ENCODE assay signal across 20 cellular contexts in the genomic region with DNA sequence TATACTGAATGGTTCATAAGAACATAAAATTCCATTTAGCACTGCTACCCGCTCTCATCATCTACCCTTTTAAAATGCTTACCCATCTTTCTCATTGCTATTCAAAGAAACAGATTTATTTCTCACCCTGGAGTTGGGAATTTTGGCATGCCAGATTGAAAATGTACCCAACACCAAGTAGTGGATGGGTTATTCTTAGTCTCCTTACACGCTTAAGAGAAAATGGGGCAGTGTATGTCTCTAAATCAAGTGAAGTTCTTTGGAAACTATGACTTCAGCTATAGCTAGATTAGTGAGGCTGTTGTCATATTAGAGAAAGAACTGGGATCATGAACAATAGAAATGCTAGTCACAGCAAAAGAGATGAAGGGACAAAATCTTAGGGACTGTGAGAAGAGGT. TPM values are rescaled to one million over a fixed set of nuclear protein-coding genes. Genes with fewer than 3 reads are reported as not detected.
DNase-seq lines count a peak whose midpoint lies in the region; ATAC-seq and TF ChIP-seq lines count a peak whose summit lies in the region.
"Had no signal": no experiment of that assay in that cellular context is flagged by ENCODE, and none has a peak within 500 bp of the region (broad histone marks: within the 10 kb centered on the region; RNA-seq: fewer than 3 reads in every experiment).

No MANE protein-coding gene starts in this region.

- intact Hi-C loops in Right ventricle myocardium superior (cut with DNase I) = no loop called here
- intact Hi-C loops in cardiac septum (cut with DNase I) = loop anchor here (5.0 to 10.0 kb wide), 5 partner anchors 64 to 581 kb away; no protein-coding TSS in a partner anchor
- intact Hi-C loops in esophagus muscularis mucosa (cut with DNase I) = loop anchor here (5.0 kb wide), 1 partner anchor 581 kb away; no protein-coding TSS in a partner anchor
- intact Hi-C loops in psoas muscle (cut with DNase I) = no loop called here

- no peak for TF ChIP-seq EP300 in esophagus muscularis mucosa (IDR thresholded peaks at IDR 0.05)

- 80% methylated on average over 2 of the region's 2 CpGs for WGBS in esophagus muscularis mucosa
- 37 to 59% (median 41%) methylated on average over 2 of the region's 2 CpGs for WGBS in psoas muscle, 3 donors

- TF ChIP-seq CTCF in esophagus muscularis mucosa (IDR thresholded peaks at IDR 0.05) (no peak), psoas muscle (IDR thresholded peaks at IDR 0.05) (no peak)

- H3K27ac ChIP-seq in esophagus muscularis mucosa (replicated peaks in 1 of 4) = peak overlapping the region in 3 of 4 donors; percentile 11 to 22 (median 16)
- H3K27ac ChIP-seq in psoas muscle = no peak overlapping the region
- H3K27ac ChIP-seq: 22Rv1, A549, C4-2B had no signal

- H3K4me3 ChIP-seq in esophagus muscularis mucosa = no peak overlapping the region
- H3K4me3 ChIP-seq in psoas muscle = no peak overlapping the region
- H3K4me3 ChIP-seq: A549, GM23338 had no signal

- H3K36me3 ChIP-seq in esophagus muscularis mucosa (no peaks in the 10 kb centered on the region), psoas muscle (ENCODE audit: insufficient read depth in 1 of 2, low read depth in 1 of 2) (no peaks in the 10 kb centered on the region)

- H3K4me1 ChIP-seq in esophagus muscularis mucosa = peaks cover 5 to 25% (median 24%) of the 10 kb centered on the region in 4 donors
- peaks cover 10% of the 10 kb centered on the region for H3K4me1 ChIP-seq in psoas muscle
- H3K4me1 ChIP-seq: A549, Caco-2 had no signal

- TF ChIP-seq POLR2A in esophagus muscularis mucosa (IDR thresholded peaks at IDR 0.05; ENCODE audit: low read depth) = no peak

- DNase-seq in Right ventricle myocardium superior (no peak), cardiac septum (ENCODE audit: low spot score) (no peak), esophagus muscularis mucosa (ENCODE audit: extremely low spot score) (no peak), inferior parietal cortex (ENCODE audit: extremely low spot score) (peak; percentile 65), psoas muscle (no peak), NCI-H1694 treated with DMSO at 0.1 percent for 48 hours (lab: John Stamatoyannopoulos, UW) (no peak)
- DNase-seq: AML-193; Caco-2; CD4-positive, alpha-beta T cell; DMS153; DMS79; GDM1; HCEC 1CT had no signal

- ATAC-seq in Right ventricle myocardium superior (ENCODE audit: poor library complexity) (peak; percentile 42), psoas muscle (peak in 3 of 4 donors; percentile 50 to 79 (median 57)), GM19452 (IDR thresholded peaks at IDR 0.05; ENCODE audit: unreplicated experiment) (no peak), GM19351 (IDR thresholded peaks at IDR 0.05; ENCODE audit: unreplicated experiment) (no peak)
- ATAC-seq: A549, GM23338 had no signal

- H3K27me3 ChIP-seq in esophagus muscularis mucosa = no peaks in the 10 kb centered on the region
- H3K27me3 ChIP-seq in psoas muscle (ENCODE audit: insufficient read depth in 3 of 3, low read length in 2 of 3) = no peaks in the 10 kb centered on the region

- H3K9me3 ChIP-seq in esophagus muscularis mucosa = no peaks in the 10 kb centered on the region
- H3K9me3 ChIP-seq in psoas muscle = no peaks in the 10 kb centered on the region
- H3K9me3 ChIP-seq: A549, Caco-2 had no signal

RNA-seq across cellular contexts. Expression of a gene that starts 27.7 kb away (rescaled TPM):
- total RNA-seq in Right ventricle myocardium superior (45.5 TPM), cardiac septum (32.3 TPM), esophagus muscularis mucosa (1 to 10 TPM; 3.4 to 7.8 (median 5.7) TPM), psoas muscle (10 to 100 TPM in 3 of 4 donors, 1 to 10 TPM in 1; 5.3 to 34.4 (median 19.9) TPM)
- polyA plus RNA-seq in psoas muscle = 1 to 10 TPM; 2.5 to 3.0 (median 2.8) TPM
- total RNA-seq: CD4-positive, alpha-beta T cell; HT-29 had no signal

Comparison
In these comparisons a context has a peak if more than half of its experiments do, and no peak if none do; other contexts are left out.
1. intact Hi-C loops: an anchor here in cardiac septum (5.0 to 10.0 kb wide) and esophagus muscularis mucosa (5.0 kb wide); none called in Right ventricle myocardium superior and psoas muscle.
2. ATAC-seq: peak in Right ventricle myocardium superior (single experiment) and psoas muscle (3 of 4); none in GM19452 (single experiment) and GM19351 (single experiment).